In genomic region chr5:77282337-77283027, GRCh38 we compare ENCODE assay signal across 13 cellular contexts.
DNase-seq lines count a peak whose midpoint lies in the region; ATAC-seq and TF ChIP-seq lines count a peak whose summit lies in the region.
"Had no signal": no experiment of that assay in that cellular context is flagged by ENCODE, and none has a peak within 500 bp of the region (broad histone marks: within the 10 kb centered on the region; RNA-seq: fewer than 3 reads in every experiment).

No MANE protein-coding gene starts in this region.

- POLR2A ChIA-PET in MCF 10A (lab: Yijun Ruan, JAX) (interaction anchor here (1.1 to 1.3 kb wide), 2 partner anchors 11 to 42 kb away, joined by 3 to 4 read pairs; no protein-coding TSS in a partner anchor), SK-N-SH (lab: Yijun Ruan, JAX) (no interaction called here)
- POLR2A ChIA-PET in activated CD4-positive, alpha-beta memory T cell treated with anti-CD3 and anti-CD28 coated beads, Interleukin-2, amount 10 ng/mL, durations not matched to agents 7 days and 5 days (lab: Charles Lee) = no interaction called here

- TF ChIP-seq EP300 in SK-N-SH (IDR thresholded peaks at IDR 0.05; ENCODE audit: borderline replicate concordance in 1 of 2, low read depth in 1 of 2, low read length in 1 of 2) = no peak

- H3K4me1 Mint-ChIP-seq in MCF 10A (ENCODE audit: insufficient read depth, unreplicated experiment) = peaks cover 9% of the 10 kb centered on the region
- H3K4me1 Mint-ChIP-seq in activated CD4-positive, alpha-beta memory T cell treated with anti-CD3 and anti-CD28 coated beads, Interleukin-2, amount 10 ng/mL, durations not matched to agents 7 days and 5 days = no peaks in the 10 kb centered on the region

- H3K4me3 Mint-ChIP-seq in MCF 10A (ENCODE audit: unreplicated experiment) = no peak overlapping the region
- H3K4me3 Mint-ChIP-seq in activated CD4-positive, alpha-beta memory T cell treated with anti-CD3 and anti-CD28 coated beads, Interleukin-2, amount 10 ng/mL, durations not matched to agents 7 days and 5 days = no peak overlapping the region
- H3K4me3 Mint-ChIP-seq: activated CD4-positive, alpha-beta T cell treated with anti-CD3 and anti-CD28 coated beads for 36 hours had no signal

- H3K27me3 ChIP-seq in breast epithelium = no peaks in the 10 kb centered on the region
- H3K27me3 ChIP-seq in SK-N-SH (ENCODE audit: insufficient read depth) = no peaks in the 10 kb centered on the region
- peaks cover 40% of the 10 kb centered on the region for H3K27me3 ChIP-seq in foreskin keratinocyte
- no peaks in the 10 kb centered on the region for H3K27me3 ChIP-seq in thyroid gland

- no peaks in the 10 kb centered on the region for H3K9me2 ChIP-seq in SK-N-SH

- TF ChIP-seq POLR2A in breast epithelium (IDR thresholded peaks at IDR 0.05) = no peak
- no peak for TF ChIP-seq POLR2A in thyroid gland (IDR thresholded peaks at IDR 0.05)

- H3K27me3 Mint-ChIP-seq in MCF 10A (ENCODE audit: insufficient read depth, unreplicated experiment) = no peaks in the 10 kb centered on the region
- peaks cover 25% of the 10 kb centered on the region for H3K27me3 Mint-ChIP-seq in activated CD4-positive, alpha-beta memory T cell treated with anti-CD3 and anti-CD28 coated beads, Interleukin-2, amount 10 ng/mL, durations not matched to agents 7 days and 5 days

- WGBS in SK-N-SH (ENCODE audit: low lambda C conversion rate) = 62% methylated on average over 9 of the region's 11 CpGs
- 64 to 71% methylated on average over 10 to 11 of the region's 11 CpGs for WGBS in thyroid gland, 2 donors

- no peak overlapping the region for H3K4me2 ChIP-seq in SK-N-SH

- no peak overlapping the region for H2AFZ ChIP-seq in SK-N-SH (ENCODE audit: low read depth)

- no peaks in the 10 kb centered on the region for H3K4me1 ChIP-seq in breast epithelium
- peaks cover 0 to 9% of the 10 kb centered on the region in 2 experiments; a peak in 1 of 4 replicates for H3K4me1 ChIP-seq in SK-N-SH (ENCODE audit: control insufficient read depth in 1 of 2, insufficient read depth in 2 of 2, low read depth in 1 of 2, low read length in 1 of 2)
- no peaks in the 10 kb centered on the region for H3K4me1 ChIP-seq in foreskin keratinocyte
- peaks cover 73 to 76% of the 10 kb centered on the region in 2 donors for H3K4me1 ChIP-seq in thyroid gland

- no peaks in the 10 kb centered on the region for H3K36me3 ChIP-seq in breast epithelium
- no peaks in the 10 kb centered on the region for H3K36me3 ChIP-seq in SK-N-SH (replicated peaks in 1 of 2; ENCODE audit: control insufficient read depth in 1 of 2, insufficient read depth in 2 of 2, low read length in 1 of 2)
- no peaks in the 10 kb centered on the region for H3K36me3 ChIP-seq in thyroid gland

- H3K9me3 ChIP-seq in breast epithelium = no peaks in the 10 kb centered on the region
- no peaks in the 10 kb centered on the region for H3K9me3 ChIP-seq in SK-N-SH
- no peaks in the 10 kb centered on the region for H3K9me3 ChIP-seq in thyroid gland

- H3K9me3 Mint-ChIP-seq in MCF 10A (ENCODE audit: unreplicated experiment) = no peaks in the 10 kb centered on the region
- H3K9me3 Mint-ChIP-seq in activated CD4-positive, alpha-beta memory T cell treated with anti-CD3 and anti-CD28 coated beads, Interleukin-2, amount 10 ng/mL, durations not matched to agents 7 days and 5 days = no peaks in the 10 kb centered on the region

- H3K79me2 ChIP-seq in SK-N-SH (ENCODE audit: insufficient read depth) = no peaks in the 10 kb centered on the region

- H3K27ac Mint-ChIP-seq in MCF 10A (ENCODE audit: low read depth, unreplicated experiment) = peak overlapping the region; percentile 61
- no peak overlapping the region for H3K27ac Mint-ChIP-seq in activated CD4-positive, alpha-beta memory T cell treated with anti-CD3 and anti-CD28 coated beads, Interleukin-2, amount 10 ng/mL, durations not matched to agents 7 days and 5 days
- H3K27ac Mint-ChIP-seq: activated CD4-positive, alpha-beta T cell treated with anti-CD3 and anti-CD28 coated beads for 36 hours had no signal

- TF ChIP-seq RAD21 in SK-N-SH (IDR thresholded peaks at IDR 0.05; ENCODE audit: low read length) = no peak

- TF ChIP-seq CTCF in MCF 10A (IDR thresholded peaks at IDR 0.05; ENCODE audit: unreplicated experiment) = peak; percentile 12
- no peak for TF ChIP-seq CTCF in breast epithelium (IDR thresholded peaks at IDR 0.05)
- TF ChIP-seq CTCF in SK-N-SH (IDR thresholded peaks at IDR 0.05) = no peak
- TF ChIP-seq CTCF in foreskin keratinocyte (conservative IDR thresholded peaks at IDR 0.05) = peak; percentile 13
- TF ChIP-seq CTCF in thyroid gland (IDR thresholded peaks at IDR 0.05) = peak in 1 of 6 experiments; percentile 12
- TF ChIP-seq CTCF in GM13977 (IDR thresholded peaks at IDR 0.05; ENCODE audit: extremely low read depth, insufficient read depth, missing control alignments) = no peak

- H3K27ac ChIP-seq in breast epithelium (no peak overlapping the region), SK-N-SH (ENCODE audit: low read depth in 2 of 2, low read length in 1 of 2) (no peak overlapping the region), foreskin keratinocyte (no peak overlapping the region), thyroid gland (peak overlapping the region; percentile 76 to 94 (median 79)), caudate nucleus (ENCODE audit: low read depth, low read length) (no peak overlapping the region)
- H3K27ac ChIP-seq: skin epidermis had no signal

- in situ Hi-C loops in GM13977 (cut with MboI; ENCODE audit: low pct_unique_long_range_greater_than_20kb, low sequenced_read_pairs, unreplicated experiment) = no loop called here

- CTCF ChIA-PET in MCF 10A (lab: Yijun Ruan, JAX) = interaction anchor here (0.7 to 1.3 kb wide), 5 partner anchors 10 to 137 kb away, joined by 4 to 7 read pairs (median 4); no protein-coding TSS in a partner anchor
- CTCF ChIA-PET in SK-N-SH (lab: Yijun Ruan, JAX) = no interaction called here
- CTCF ChIA-PET in activated CD4-positive, alpha-beta memory T cell treated with anti-CD3 and anti-CD28 coated beads, Interleukin-2, amount 10 ng/mL, durations not matched to agents 7 days and 5 days (lab: Charles Lee) = no interaction called here

- no peak overlapping the region for H3K9ac ChIP-seq in SK-N-SH

- intact Hi-C loops in MCF 10A (cut with micrococcal nuclease) = no loop called here
- intact Hi-C loops in breast epithelium (cut with DNase I; ENCODE audit: low total_unique reads) = no loop called here
- intact Hi-C loops in thyroid gland (cut with DNase I) = no loop called here

- H3F3A ChIP-seq in SK-N-SH (replicated peaks; ENCODE audit: insufficient read depth) = no peaks in the 10 kb centered on the region

- no peak overlapping the region for H3K4me3 ChIP-seq in breast epithelium
- no peak overlapping the region for H3K4me3 ChIP-seq in SK-N-SH (ENCODE audit: low read depth in 2 of 2, low read length in 1 of 2)
- no peak overlapping the region for H3K4me3 ChIP-seq in thyroid gland (replicated peaks in 1 of 3)
- H3K4me3 ChIP-seq: GM12878, skin epidermis had no signal

- peak; percentile 50 for ATAC-seq in foreskin keratinocyte
- ATAC-seq: activated CD4-positive, alpha-beta T cell treated with anti-CD3 and anti-CD28 coated beads for 36 hours; GM12878 had no signal

- DNase-seq in MCF 10A (ENCODE audit: unreplicated experiment) = peak; percentile 84
- no peak for DNase-seq in breast epithelium (ENCODE audit: low spot score in 2 of 2)
- DNase-seq in SK-N-SH = peak; percentile 29
- peak; percentile 15 to 19 for DNase-seq in foreskin keratinocyte
- peak; percentile 63 to 73 for DNase-seq in thyroid gland
- no peak for DNase-seq in activated CD4-positive, alpha-beta memory T cell treated with anti-CD3 and anti-CD28 coated beads, Interleukin-2, amount 10 ng/mL, durations not matched to agents 7 days and 5 days
- no peak for DNase-seq in caudate nucleus (lab: John Stamatoyannopoulos, UW)
- no peak for DNase-seq in GM13977 (ENCODE audit: low spot score)
- DNase-seq: ACHN; activated CD4-positive, alpha-beta T cell treated with anti-CD3 and anti-CD28 coated beads for 36 hours; activated naive CD4-positive, alpha-beta T cell had no signal

- BruUV-seq in MCF 10A (replicated peaks; lab: Mats Ljungman, UMichigan) = no TSS peak

- no peaks in the 10 kb centered on the region for H4K20me1 ChIP-seq in SK-N-SH (ENCODE audit: insufficient read depth)

- no peaks in the 10 kb centered on the region for H3K36me3 Mint-ChIP-seq in MCF 10A (ENCODE audit: insufficient read depth, unreplicated experiment)
- no peaks in the 10 kb centered on the region for H3K36me3 Mint-ChIP-seq in activated CD4-positive, alpha-beta memory T cell treated with anti-CD3 and anti-CD28 coated beads, Interleukin-2, amount 10 ng/mL, durations not matched to agents 7 days and 5 days (ENCODE audit: low read depth)

TF ChIP-seq in SK-N-SH, 30 proteins besides CTCF, POLR2A, EP300 and RAD21 (continues in another document):
- TF ChIP-seq REST (IDR thresholded peaks at IDR 0.05; ENCODE audit: low read depth, low read length) (no peak), RXRA (IDR thresholded peaks at IDR 0.05; ENCODE audit: borderline replicate concordance, low read depth) (no peak), ELF1 (IDR thresholded peaks at IDR 0.05) (no peak), MAX (IDR thresholded peaks at IDR 0.05; ENCODE audit: low read depth) (no peak), FOXJ3 (CRISPR knock-in tag; IDR thresholded peaks at IDR 0.05) (no peak)

Comparison
In these comparisons a context has a peak if more than half of its experiments do, and no peak if none do; other contexts are left out.
1. DNase-seq: peak in MCF 10A (single experiment), SK-N-SH (single experiment), foreskin keratinocyte (2 of 2) and thyroid gland (2 of 2); none in breast epithelium (0 of 2), activated CD4-positive, alpha-beta memory T cell treated with anti-CD3 and anti-CD28 coated beads, Interleukin-2, amount 10 ng/mL, durations not matched to agents 7 days and 5 days (single experiment), caudate nucleus (0 of 61) and GM13977 (single experiment).
2. CTCF ChIP-seq: peak in MCF 10A (single experiment) and foreskin keratinocyte (single experiment); none in breast epithelium (0 of 3), SK-N-SH (single experiment) and GM13977 (single experiment).
3. H3K27ac ChIP-seq: peak in thyroid gland (3 of 3); none in breast epithelium (0 of 2), SK-N-SH (0 of 2), foreskin keratinocyte (single experiment) and caudate nucleus (single experiment).